11 cellular contexts compared by ENCODE assay signal in the genomic region with DNA sequence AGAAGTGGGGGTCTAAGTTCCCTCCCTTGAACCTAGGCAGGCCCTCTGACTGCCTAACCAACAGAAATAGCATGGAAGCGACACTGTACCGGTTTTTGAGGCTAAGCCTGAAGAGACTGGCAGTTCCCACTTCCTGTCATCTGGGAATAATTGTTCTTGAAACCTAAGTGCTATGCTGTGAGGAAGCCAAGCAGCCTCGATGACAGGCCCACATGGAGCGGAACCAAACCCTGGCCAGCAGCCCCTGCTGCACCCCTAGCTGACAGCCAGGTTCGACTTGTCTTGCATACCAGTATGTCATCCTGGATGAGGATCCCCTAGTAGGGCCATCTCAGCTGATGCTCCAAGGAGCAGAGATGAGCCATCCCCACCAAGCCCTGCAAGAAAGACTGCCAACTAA. TPM values are rescaled to one million over a fixed set of nuclear protein-coding genes. Genes with fewer than 3 reads are reported as not detected.
DNase-seq lines count a peak whose midpoint lies in the region; ATAC-seq and TF ChIP-seq lines count a peak whose summit lies in the region.
"Had no signal": no experiment of that assay in that cellular context is flagged by ENCODE, and none has a peak within 500 bp of the region (broad histone marks: within the 10 kb centered on the region; RNA-seq: fewer than 3 reads in every experiment).

No MANE protein-coding gene starts in this region.

- POLR2A ChIA-PET in activated CD8-positive, alpha-beta T cell treated with anti-CD3 and anti-CD28 coated beads, Interleukin-2, amount 10 ng/mL, durations not matched to agents 7 days and 5 days (lab: Charles Lee) = interaction anchor here (0.9 to 16.7 kb wide), 10 partner anchors 7 to 188 kb away, joined by 3 to 290 read pairs (median 4); a partner anchor contains a TSS

- peak overlapping the region in 3 of 4 donors; percentile 78 to 90 (median 81) for H3K4me3 Mint-ChIP-seq in IgD-negative memory B cell
- H3K4me3 Mint-ChIP-seq in activated CD8-positive, alpha-beta T cell treated with anti-CD3 and anti-CD28 coated beads, Interleukin-2, amount 10 ng/mL, durations not matched to agents 7 days and 5 days = peak overlapping the region; percentile 66
- peak overlapping the region; percentile 76 for H3K4me3 Mint-ChIP-seq in neural crest cell

- H3K27me3 Mint-ChIP-seq in IgD-negative memory B cell = no peaks in the 10 kb centered on the region
- no peaks in the 10 kb centered on the region for H3K27me3 Mint-ChIP-seq in activated CD8-positive, alpha-beta T cell treated with anti-CD3 and anti-CD28 coated beads, Interleukin-2, amount 10 ng/mL, durations not matched to agents 7 days and 5 days (ENCODE audit: low read depth)
- peaks cover 28% of the 10 kb centered on the region for H3K27me3 Mint-ChIP-seq in neural crest cell (ENCODE audit: low read depth)

- H3K27ac Mint-ChIP-seq in IgD-negative memory B cell (peak overlapping the region in 2 of 3 donors; percentile 94), neural crest cell (ENCODE audit: unreplicated experiment) (no peak overlapping the region)
- peak overlapping the region; percentile 93 for H3K27ac Mint-ChIP-seq in activated CD8-positive, alpha-beta T cell treated with anti-CD3 and anti-CD28 coated beads, Interleukin-2, amount 10 ng/mL, durations not matched to agents 7 days and 5 days

- CTCF ChIA-PET in activated CD8-positive, alpha-beta T cell treated with anti-CD3 and anti-CD28 coated beads, Interleukin-2, amount 10 ng/mL, durations not matched to agents 7 days and 5 days (lab: Charles Lee) = interaction anchor here (0.8 to 4.7 kb wide), 7 partner anchors 7 to 348 kb away, joined by 3 to 31 read pairs (median 5); a partner anchor contains a TSS

- peaks cover 31 to 47% (median 43%) of the 10 kb centered on the region in 3 donors for H3K4me1 Mint-ChIP-seq in IgD-negative memory B cell
- peaks cover 88% of the 10 kb centered on the region for H3K4me1 Mint-ChIP-seq in activated CD8-positive, alpha-beta T cell treated with anti-CD3 and anti-CD28 coated beads, Interleukin-2, amount 10 ng/mL, durations not matched to agents 7 days and 5 days (ENCODE audit: low read depth)
- peaks cover 19% of the 10 kb centered on the region for H3K4me1 Mint-ChIP-seq in neural crest cell

- DNase-seq in DMS53 (lab: John Stamatoyannopoulos, UW) = peak; percentile 60
- DNase-seq in DMS53 treated with DMSO at 0.1 percent for 48 hours (lab: John Stamatoyannopoulos, UW; ENCODE audit: unreplicated experiment) = no peak
- DNase-seq in activated CD8-positive, alpha-beta T cell treated with anti-CD3 and anti-CD28 coated beads, Interleukin-2, amount 10 ng/mL, durations not matched to agents 7 days and 5 days = no peak
- DNase-seq in neural crest cell (ENCODE audit: low read depth, low spot score) = no peak
- DNase-seq in stimulated activated CD4-positive, alpha-beta T cell treated with anti-CD3 and anti-CD28 coated beads, Interleukin-4, amount 100 ng/mL, for 4 hours = no peak
- no peak for DNase-seq in stimulated activated CD4-positive, alpha-beta T cell treated with anti-CD3 and anti-CD28 coated beads, Interleukin-4, amount 100 ng/mL, for 24 hours
- no peak for DNase-seq in stimulated activated CD4-positive, alpha-beta T cell treated with anti-CD3 and anti-CD28 coated beads, Interleukin-12 subunit alpha, Interleukin-12 subunit beta, amount 100 ng/mL, for 4 hours
- DNase-seq: 8988T, IMR-90, OCI-M1 had no signal

- no peaks in the 10 kb centered on the region for H3K9me3 Mint-ChIP-seq in IgD-negative memory B cell
- H3K9me3 Mint-ChIP-seq in activated CD8-positive, alpha-beta T cell treated with anti-CD3 and anti-CD28 coated beads, Interleukin-2, amount 10 ng/mL, durations not matched to agents 7 days and 5 days (ENCODE audit: insufficient read depth) = peaks cover 4% of the 10 kb centered on the region
- no peaks in the 10 kb centered on the region for H3K9me3 Mint-ChIP-seq in neural crest cell

- peaks cover 4% of the 10 kb centered on the region for H3K36me3 Mint-ChIP-seq in IgD-negative memory B cell
- H3K36me3 Mint-ChIP-seq in activated CD8-positive, alpha-beta T cell treated with anti-CD3 and anti-CD28 coated beads, Interleukin-2, amount 10 ng/mL, durations not matched to agents 7 days and 5 days (ENCODE audit: low read depth) = peaks cover 59% of the 10 kb centered on the region
- H3K36me3 Mint-ChIP-seq in neural crest cell (ENCODE audit: low read depth) = no peaks in the 10 kb centered on the region

- TF ChIP-seq CTCF in neural crest cell (conservative IDR thresholded peaks at IDR 0.05) = no peak

- ATAC-seq in activated CD8-positive, alpha-beta T cell treated with anti-CD3 and anti-CD28 coated beads, Interleukin-2, amount 10 ng/mL, durations not matched to agents 7 days and 5 days = no peak

RNA-seq across cellular contexts. Expression of a gene that starts 6.4 kb away (rescaled TPM):
- 1.6 TPM for polyA plus RNA-seq in IgD-negative memory B cell
- 10 to 100 TPM; 44.6 to 45.3 TPM for total RNA-seq in activated CD8-positive, alpha-beta T cell treated with anti-CD3 and anti-CD28 coated beads, Interleukin-2, amount 10 ng/mL, durations not matched to agents 7 days and 5 days
- 0.14 and 0.36 TPM in 2 replicates for total RNA-seq in neural crest cell

Comparison
In these comparisons a context has a peak if more than half of its experiments do, and no peak if none do; other contexts are left out.
1. RNA of a gene that starts 6.4 kb away (total RNA-seq): 44.6 to 45.3 TPM in activated CD8-positive, alpha-beta T cell treated with anti-CD3 and anti-CD28 coated beads, Interleukin-2, amount 10 ng/mL, durations not matched to agents 7 days and 5 days; 0.14 to 0.36 TPM in neural crest cell; every median in the first group is over 10 times any median in the second.
2. Peak in every context shown above with its lines, with median percentiles within 50 percentile points of each other: H3K4me3 Mint-ChIP-seq.